In genomic region chr5:176352116-176352878, GRCh38 we compare ENCODE assay signal across 17 cellular contexts. TPM values are rescaled to one million over a fixed set of nuclear protein-coding genes. Genes with fewer than 3 reads are reported as not detected.
DNase-seq lines count a peak whose midpoint lies in the region; ATAC-seq lines count a peak whose summit lies in the region.
"Had no signal": no experiment of that assay in that cellular context is flagged by ENCODE, and none has a peak within 500 bp of the region (broad histone marks: within the 10 kb centered on the region; RNA-seq: fewer than 3 reads in every experiment).

No MANE protein-coding gene starts in this region.

- no peak for DNase-seq in T-helper 1 cell
- DNase-seq in naive thymus-derived CD4-positive, alpha-beta T cell: no peak
- no peak for DNase-seq in NCI-H1694 (lab: John Stamatoyannopoulos, UW)
- no peak for DNase-seq in NCI-H1417 treated with DMSO at 0.1 percent for 48 hours (lab: John Stamatoyannopoulos, UW)
- DNase-seq in activated effector memory CD4-positive, alpha-beta T cell treated with Interleukin-2 at 50 U/mL for 16 hours: no peak
- DNase-seq: activated CD8-positive, alpha-beta memory T cell treated with anti-CD3 and anti-CD28 coated beads for 24 hours; H9; NCI-H146; NCI-H446 treated with DMSO at 0.1 percent for 48 hours; pancreas; upper lobe of left lung had no signal

- no peaks in the 10 kb centered on the region for H3K27me3 ChIP-seq in naive thymus-derived CD4-positive, alpha-beta T cell (ENCODE audit: control insufficient read depth in 2 of 2, insufficient read depth in 2 of 2, low read length in 2 of 2)
- H3K27me3 ChIP-seq: cardiac muscle cell, pancreas, upper lobe of left lung had no signal

- intact Hi-C loops in naive thymus-derived CD4-positive, alpha-beta T cell (cut with micrococcal nuclease): no loop called here

- H3K9me3 Mint-ChIP-seq in T-helper 1 cell treated with Interleukin-12 subunit alpha and Interleukin-12 subunit beta and Interleukin-4 antibody, amounts not matched to agents 30 μg/mL and 1 μg/mL, for 36 hours: no peaks in the 10 kb centered on the region
- no peaks in the 10 kb centered on the region for H3K9me3 Mint-ChIP-seq in activated naive CD8-positive, alpha-beta T cell (ENCODE audit: low read depth)
- no peaks in the 10 kb centered on the region for H3K9me3 Mint-ChIP-seq in naive thymus-derived CD4-positive, alpha-beta T cell
- H3K9me3 Mint-ChIP-seq: CD14-positive monocyte, H9 had no signal

- POLR2A ChIA-PET in naive thymus-derived CD4-positive, alpha-beta T cell (lab: Charles Lee): interaction anchor here (1.4 to 1.5 kb wide), 2 partner anchors 9 to 37 kb away, joined by 3 to 4 read pairs; partner anchors contain the start of gene KIAA1191

- peaks cover 26 to 94% (median 27%) of the 10 kb centered on the region in 3 experiments for H3K36me3 ChIP-seq in naive thymus-derived CD4-positive, alpha-beta T cell (ENCODE audit: control insufficient read depth in 2 of 3, insufficient read depth in 3 of 3, low read length in 3 of 3)

- H3K27ac Mint-ChIP-seq in T-helper 1 cell treated with Interleukin-12 subunit alpha and Interleukin-12 subunit beta and Interleukin-4 antibody, amounts not matched to agents 30 μg/mL and 1 μg/mL, for 36 hours: peak overlapping the region; percentile 1
- peak overlapping the region; percentile 67 for H3K27ac Mint-ChIP-seq in activated naive CD8-positive, alpha-beta T cell
- peak overlapping the region in 7 of 9 donors; percentile 9 to 72 (median 51) for H3K27ac Mint-ChIP-seq in naive thymus-derived CD4-positive, alpha-beta T cell

- H3K4me3 ChIP-seq in naive thymus-derived CD4-positive, alpha-beta T cell (ENCODE audit: low read length): no peak overlapping the region
- H3K4me3 ChIP-seq: cardiac muscle cell, pancreas, upper lobe of left lung had no signal

- peaks cover 50% of the 10 kb centered on the region for H3K36me3 Mint-ChIP-seq in T-helper 1 cell treated with Interleukin-12 subunit alpha and Interleukin-12 subunit beta and Interleukin-4 antibody, amounts not matched to agents 30 μg/mL and 1 μg/mL, for 36 hours (ENCODE audit: low read depth)
- peaks cover 4% of the 10 kb centered on the region for H3K36me3 Mint-ChIP-seq in activated naive CD8-positive, alpha-beta T cell
- peaks cover 20 to 51% (median 28%) of the 10 kb centered on the region in 5 donors for H3K36me3 Mint-ChIP-seq in naive thymus-derived CD4-positive, alpha-beta T cell

- no peaks in the 10 kb centered on the region for H3K9me3 ChIP-seq in naive thymus-derived CD4-positive, alpha-beta T cell (ENCODE audit: control insufficient read depth in 2 of 3, low read length in 3 of 3)
- H3K9me3 ChIP-seq: pancreas, upper lobe of left lung had no signal

- H3K4me1 ChIP-seq in naive thymus-derived CD4-positive, alpha-beta T cell (ENCODE audit: control insufficient read depth in 2 of 2, insufficient read depth in 2 of 2, low read length in 2 of 2): no peaks in the 10 kb centered on the region
- H3K4me1 ChIP-seq: pancreas had no signal

- H3K4me3 Mint-ChIP-seq in T-helper 1 cell treated with Interleukin-12 subunit alpha and Interleukin-12 subunit beta and Interleukin-4 antibody, amounts not matched to agents 30 μg/mL and 1 μg/mL, for 36 hours: no peak overlapping the region
- H3K4me3 Mint-ChIP-seq in activated naive CD8-positive, alpha-beta T cell: no peak overlapping the region
- H3K4me3 Mint-ChIP-seq in naive thymus-derived CD4-positive, alpha-beta T cell: no peak overlapping the region
- H3K4me3 Mint-ChIP-seq: CD14-positive monocyte, H9 had no signal

- peak overlapping the region; percentile 10 for H3K27ac ChIP-seq in naive thymus-derived CD4-positive, alpha-beta T cell (ENCODE audit: low read depth, low read length)
- H3K27ac ChIP-seq: cardiac muscle cell, upper lobe of left lung had no signal

- ATAC-seq in HG02610 (IDR thresholded peaks at IDR 0.05; ENCODE audit: unreplicated experiment): peak; percentile 90
- ATAC-seq in naive thymus-derived CD4-positive, alpha-beta T cell: no peak

- no peaks in the 10 kb centered on the region for H3K27me3 Mint-ChIP-seq in T-helper 1 cell treated with Interleukin-12 subunit alpha and Interleukin-12 subunit beta and Interleukin-4 antibody, amounts not matched to agents 30 μg/mL and 1 μg/mL, for 36 hours (ENCODE audit: low read depth)
- no peaks in the 10 kb centered on the region for H3K27me3 Mint-ChIP-seq in activated naive CD8-positive, alpha-beta T cell
- no peaks in the 10 kb centered on the region for H3K27me3 Mint-ChIP-seq in naive thymus-derived CD4-positive, alpha-beta T cell

- CTCF ChIA-PET in naive thymus-derived CD4-positive, alpha-beta T cell (lab: Charles Lee): interaction anchor here (1.0 kb wide), 1 partner anchor 8 kb away, joined by 7 read pairs; no protein-coding TSS in a partner anchor

- H3K4me1 Mint-ChIP-seq in T-helper 1 cell treated with Interleukin-12 subunit alpha and Interleukin-12 subunit beta and Interleukin-4 antibody, amounts not matched to agents 30 μg/mL and 1 μg/mL, for 36 hours (ENCODE audit: low read depth): peaks cover 6% of the 10 kb centered on the region
- peaks cover 15% of the 10 kb centered on the region for H3K4me1 Mint-ChIP-seq in activated naive CD8-positive, alpha-beta T cell (ENCODE audit: low read depth)
- peaks cover 9 to 37% (median 26%) of the 10 kb centered on the region in 7 donors for H3K4me1 Mint-ChIP-seq in naive thymus-derived CD4-positive, alpha-beta T cell
- H3K4me1 Mint-ChIP-seq: CD14-positive monocyte had no signal

RNA-seq across cellular contexts. Expression of gene KIAA1191, which starts 9.3 kb away (rescaled TPM):
- 10 to 100 TPM; 59.4 to 76.6 (median 65.9) TPM for total RNA-seq in naive thymus-derived CD4-positive, alpha-beta T cell
- 10 to 100 TPM; 43.1 to 53.3 TPM for polyA plus RNA-seq in naive thymus-derived CD4-positive, alpha-beta T cell

RNA-seq across cellular contexts. Expression of gene ARL10, which starts 13.0 kb away (rescaled TPM):
- total RNA-seq in naive thymus-derived CD4-positive, alpha-beta T cell: 10 to 100 TPM in 3 of 5 experiments, 1 to 10 TPM in 2; 8.7 to 15.9 (median 12.4) TPM
- polyA plus RNA-seq in naive thymus-derived CD4-positive, alpha-beta T cell: 1 to 10 TPM; 1.0 to 2.2 TPM
- total RNA-seq: A172 had no signal

RNA-seq across cellular contexts. Expression of gene NOP16, which starts 36.1 kb away (rescaled TPM):
- total RNA-seq in naive thymus-derived CD4-positive, alpha-beta T cell: 10 to 100 TPM; 12.8 to 35.3 (median 22.2) TPM
- polyA plus RNA-seq in naive thymus-derived CD4-positive, alpha-beta T cell: 10 to 100 TPM; 26.9 to 42.2 TPM

RNA-seq across cellular contexts. Expression of gene HIGD2A, which starts 36.3 kb away (rescaled TPM):
- 100 to 1,000 TPM in 3 of 5 experiments, 10 to 100 TPM in 2; 86.8 to 124 (median 112) TPM for total RNA-seq in naive thymus-derived CD4-positive, alpha-beta T cell
- 100 to 1,000 TPM; 223 to 282 TPM for polyA plus RNA-seq in naive thymus-derived CD4-positive, alpha-beta T cell

Comparison
In these comparisons a context has a peak if more than half of its experiments do, and no peak if none do; other contexts are left out.
1. H3K27ac Mint-ChIP-seq: peak in every context shown above with its lines; median percentile 67 in activated naive CD8-positive, alpha-beta T cell; 51 in naive thymus-derived CD4-positive, alpha-beta T cell; 1 in T-helper 1 cell treated with Interleukin-12 subunit alpha and Interleukin-12 subunit beta and Interleukin-4 antibody, amounts not matched to agents 30 μg/mL and 1 μg/mL, for 36 hours.